Comparison of ENCODE assay signal across 1 cellular context in the genomic region with DNA sequence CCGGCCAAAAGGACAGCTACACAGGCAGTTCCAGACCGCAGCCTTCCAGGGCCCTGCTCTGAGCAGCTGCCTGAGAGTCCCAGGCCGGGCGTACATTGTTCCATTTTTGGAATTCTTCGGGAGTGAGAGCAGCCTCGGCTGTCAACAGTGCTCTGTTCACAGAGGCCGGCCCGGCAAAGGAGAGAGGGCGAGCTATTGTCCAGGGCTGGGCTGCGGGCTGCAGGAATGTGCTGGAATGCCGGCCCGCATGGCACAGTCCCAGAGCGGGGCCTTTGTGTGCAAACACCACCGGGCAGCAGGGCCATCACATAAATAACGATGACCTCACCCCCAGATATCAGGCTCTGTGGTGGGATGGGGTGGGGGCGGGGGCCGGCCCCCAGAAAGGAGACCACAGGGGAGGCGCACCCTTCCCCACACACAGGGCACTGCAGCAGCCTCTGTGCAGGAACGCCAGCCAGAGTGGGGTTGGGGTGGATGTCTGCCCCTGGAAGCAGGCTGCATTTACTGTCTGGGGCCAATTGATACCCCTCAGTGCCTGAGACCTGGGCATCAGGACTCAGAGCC.
TF ChIP-seq lines count a peak whose summit lies in the region.

No MANE protein-coding gene starts in this region.

TF ChIP-seq in HepG2, 621 proteins besides CTCF, POLR2A, EP300 and RAD21 (continued from another document and continues in another):
- TF ChIP-seq, protein P1, sequence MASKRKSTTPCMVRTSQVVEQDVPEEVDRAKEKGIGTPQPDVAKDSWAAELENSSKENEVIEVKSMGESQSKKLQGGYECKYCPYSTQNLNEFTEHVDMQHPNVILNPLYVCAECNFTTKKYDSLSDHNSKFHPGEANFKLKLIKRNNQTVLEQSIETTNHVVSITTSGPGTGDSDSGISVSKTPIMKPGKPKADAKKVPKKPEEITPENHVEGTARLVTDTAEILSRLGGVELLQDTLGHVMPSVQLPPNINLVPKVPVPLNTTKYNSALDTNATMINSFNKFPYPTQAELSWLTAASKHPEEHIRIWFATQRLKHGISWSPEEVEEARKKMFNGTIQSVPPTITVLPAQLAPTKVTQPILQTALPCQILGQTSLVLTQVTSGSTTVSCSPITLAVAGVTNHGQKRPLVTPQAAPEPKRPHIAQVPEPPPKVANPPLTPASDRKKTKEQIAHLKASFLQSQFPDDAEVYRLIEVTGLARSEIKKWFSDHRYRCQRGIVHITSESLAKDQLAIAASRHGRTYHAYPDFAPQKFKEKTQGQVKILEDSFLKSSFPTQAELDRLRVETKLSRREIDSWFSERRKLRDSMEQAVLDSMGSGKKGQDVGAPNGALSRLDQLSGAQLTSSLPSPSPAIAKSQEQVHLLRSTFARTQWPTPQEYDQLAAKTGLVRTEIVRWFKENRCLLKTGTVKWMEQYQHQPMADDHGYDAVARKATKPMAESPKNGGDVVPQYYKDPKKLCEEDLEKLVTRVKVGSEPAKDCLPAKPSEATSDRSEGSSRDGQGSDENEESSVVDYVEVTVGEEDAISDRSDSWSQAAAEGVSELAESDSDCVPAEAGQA (IDR thresholded peaks at IDR 0.05; ENCODE audit: low read depth), result no peak
- TF ChIP-seq, protein P1 (CRISPR knock-in tag; IDR thresholded peaks at IDR 0.05; ENCODE audit: borderline replicate concordance), result no peak
- peak; percentile 64; the same call in 1 of the 2 replicates for TF ChIP-seq ZNF317 (CRISPR knock-in tag; IDR thresholded peaks at IDR 0.05)
- TF ChIP-seq ZNF543 (CRISPR knock-in tag; IDR thresholded peaks at IDR 0.05), result 0 out of 2 replicates have a peak, but pooled peaks have one; percentile 44
- TF ChIP-seq, protein P2, sequence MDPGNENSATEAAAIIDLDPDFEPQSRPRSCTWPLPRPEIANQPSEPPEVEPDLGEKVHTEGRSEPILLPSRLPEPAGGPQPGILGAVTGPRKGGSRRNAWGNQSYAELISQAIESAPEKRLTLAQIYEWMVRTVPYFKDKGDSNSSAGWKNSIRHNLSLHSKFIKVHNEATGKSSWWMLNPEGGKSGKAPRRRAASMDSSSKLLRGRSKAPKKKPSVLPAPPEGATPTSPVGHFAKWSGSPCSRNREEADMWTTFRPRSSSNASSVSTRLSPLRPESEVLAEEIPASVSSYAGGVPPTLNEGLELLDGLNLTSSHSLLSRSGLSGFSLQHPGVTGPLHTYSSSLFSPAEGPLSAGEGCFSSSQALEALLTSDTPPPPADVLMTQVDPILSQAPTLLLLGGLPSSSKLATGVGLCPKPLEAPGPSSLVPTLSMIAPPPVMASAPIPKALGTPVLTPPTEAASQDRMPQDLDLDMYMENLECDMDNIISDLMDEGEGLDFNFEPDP (CRISPR knock-in tag; conservative IDR thresholded peaks at IDR 0.05), result no peak
- peak; percentile 63; the same call in 1 of the 2 replicates for TF ChIP-seq HMG20A (CRISPR knock-in tag; IDR thresholded peaks at IDR 0.05; ENCODE audit: borderline replicate concordance)
- TF ChIP-seq ZNF441 (CRISPR knock-in tag; IDR thresholded peaks at IDR 0.05; ENCODE audit: borderline replicate concordance), result no peak
- peak; percentile 65 for TF ChIP-seq TBL1XR1 (IDR thresholded peaks at IDR 0.05; ENCODE audit: borderline replicate concordance, low read length, partially characterized antibody)
- 0 out of 2 replicates have a peak, but pooled peaks have one; percentile 30 for TF ChIP-seq MEIS1 (CRISPR knock-in tag; IDR thresholded peaks at IDR 0.05; ENCODE audit: borderline replicate concordance)
- TF ChIP-seq, protein P3, sequence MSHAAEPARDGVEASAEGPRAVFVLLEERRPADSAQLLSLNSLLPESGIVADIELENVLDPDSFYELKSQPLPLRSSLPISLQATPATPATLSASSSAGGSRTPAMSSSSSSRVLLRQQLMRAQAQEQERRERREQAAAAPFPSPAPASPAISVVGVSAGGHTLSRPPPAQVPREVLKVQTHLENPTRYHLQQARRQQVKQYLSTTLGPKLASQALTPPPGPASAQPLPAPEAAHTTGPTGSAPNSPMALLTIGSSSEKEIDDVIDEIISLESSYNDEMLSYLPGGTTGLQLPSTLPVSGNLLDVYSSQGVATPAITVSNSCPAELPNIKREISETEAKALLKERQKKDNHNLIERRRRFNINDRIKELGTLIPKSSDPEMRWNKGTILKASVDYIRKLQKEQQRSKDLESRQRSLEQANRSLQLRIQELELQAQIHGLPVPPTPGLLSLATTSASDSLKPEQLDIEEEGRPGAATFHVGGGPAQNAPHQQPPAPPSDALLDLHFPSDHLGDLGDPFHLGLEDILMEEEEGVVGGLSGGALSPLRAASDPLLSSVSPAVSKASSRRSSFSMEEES (CRISPR knock-in tag; IDR thresholded peaks at IDR 0.05), result peak; percentile 75
- no peak for TF ChIP-seq HES4 (CRISPR knock-in tag; IDR thresholded peaks at IDR 0.05; ENCODE audit: borderline replicate concordance)
- TF ChIP-seq PLRG1 (conservative IDR thresholded peaks at IDR 0.05), result no peak
- TF ChIP-seq ZNF468 (CRISPR knock-in tag; IDR thresholded peaks at IDR 0.05), result no peak
- TF ChIP-seq, protein P4, sequence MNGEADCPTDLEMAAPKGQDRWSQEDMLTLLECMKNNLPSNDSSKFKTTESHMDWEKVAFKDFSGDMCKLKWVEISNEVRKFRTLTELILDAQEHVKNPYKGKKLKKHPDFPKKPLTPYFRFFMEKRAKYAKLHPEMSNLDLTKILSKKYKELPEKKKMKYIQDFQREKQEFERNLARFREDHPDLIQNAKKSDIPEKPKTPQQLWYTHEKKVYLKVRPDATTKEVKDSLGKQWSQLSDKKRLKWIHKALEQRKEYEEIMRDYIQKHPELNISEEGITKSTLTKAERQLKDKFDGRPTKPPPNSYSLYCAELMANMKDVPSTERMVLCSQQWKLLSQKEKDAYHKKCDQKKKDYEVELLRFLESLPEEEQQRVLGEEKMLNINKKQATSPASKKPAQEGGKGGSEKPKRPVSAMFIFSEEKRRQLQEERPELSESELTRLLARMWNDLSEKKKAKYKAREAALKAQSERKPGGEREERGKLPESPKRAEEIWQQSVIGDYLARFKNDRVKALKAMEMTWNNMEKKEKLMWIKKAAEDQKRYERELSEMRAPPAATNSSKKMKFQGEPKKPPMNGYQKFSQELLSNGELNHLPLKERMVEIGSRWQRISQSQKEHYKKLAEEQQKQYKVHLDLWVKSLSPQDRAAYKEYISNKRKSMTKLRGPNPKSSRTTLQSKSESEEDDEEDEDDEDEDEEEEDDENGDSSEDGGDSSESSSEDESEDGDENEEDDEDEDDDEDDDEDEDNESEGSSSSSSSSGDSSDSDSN (CRISPR knock-in tag; IDR thresholded peaks at IDR 0.05), result peak; percentile 63; the same call in 1 of the 2 replicates
- no peak for TF ChIP-seq NFE2L2 (IDR thresholded peaks at IDR 0.05; ENCODE audit: low read length)
- no peak for TF ChIP-seq PHB2 (IDR thresholded peaks at IDR 0.05; ENCODE audit: partially characterized antibody)
- no peak for TF ChIP-seq SETDB1 (CRISPR knock-in tag; IDR thresholded peaks at IDR 0.05; ENCODE audit: borderline replicate concordance)
- TF ChIP-seq SATB2 (CRISPR knock-in tag; IDR thresholded peaks at IDR 0.05), result no peak
- TF ChIP-seq THAP11 (CRISPR knock-in tag; IDR thresholded peaks at IDR 0.05), result peak; percentile 41; the same call in 1 of the 2 replicates
- TF ChIP-seq ZFP1 (CRISPR knock-in tag; IDR thresholded peaks at IDR 0.05), result no peak
- TF ChIP-seq, protein P5, sequence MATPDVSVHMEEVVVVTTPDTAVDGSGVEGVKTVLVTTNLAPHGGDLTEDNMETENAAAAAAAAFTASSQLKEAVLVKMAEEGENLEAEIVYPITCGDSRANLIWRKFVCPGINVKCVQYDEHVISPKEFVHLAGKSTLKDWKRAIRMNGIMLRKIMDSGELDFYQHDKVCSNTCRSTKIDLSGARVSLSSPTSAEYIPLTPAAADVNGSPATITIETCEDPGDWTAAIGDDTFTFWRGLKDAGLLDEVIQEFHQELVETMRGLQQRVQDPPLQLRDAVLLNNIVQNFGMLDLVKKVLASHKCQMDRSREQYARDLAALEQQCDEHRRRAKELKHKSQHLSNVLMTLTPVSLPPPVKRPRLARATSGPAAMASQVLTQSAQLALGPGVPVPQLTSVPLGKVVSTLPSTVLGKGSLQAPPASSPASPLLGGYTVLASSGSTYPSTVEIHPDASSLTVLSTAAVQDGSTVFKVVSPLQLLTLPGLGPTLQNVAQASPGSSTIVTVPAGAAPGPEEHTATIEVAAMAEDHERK (CRISPR knock-in tag; IDR thresholded peaks at IDR 0.05; ENCODE audit: low read depth), result no peak
- TF ChIP-seq, protein P6, sequence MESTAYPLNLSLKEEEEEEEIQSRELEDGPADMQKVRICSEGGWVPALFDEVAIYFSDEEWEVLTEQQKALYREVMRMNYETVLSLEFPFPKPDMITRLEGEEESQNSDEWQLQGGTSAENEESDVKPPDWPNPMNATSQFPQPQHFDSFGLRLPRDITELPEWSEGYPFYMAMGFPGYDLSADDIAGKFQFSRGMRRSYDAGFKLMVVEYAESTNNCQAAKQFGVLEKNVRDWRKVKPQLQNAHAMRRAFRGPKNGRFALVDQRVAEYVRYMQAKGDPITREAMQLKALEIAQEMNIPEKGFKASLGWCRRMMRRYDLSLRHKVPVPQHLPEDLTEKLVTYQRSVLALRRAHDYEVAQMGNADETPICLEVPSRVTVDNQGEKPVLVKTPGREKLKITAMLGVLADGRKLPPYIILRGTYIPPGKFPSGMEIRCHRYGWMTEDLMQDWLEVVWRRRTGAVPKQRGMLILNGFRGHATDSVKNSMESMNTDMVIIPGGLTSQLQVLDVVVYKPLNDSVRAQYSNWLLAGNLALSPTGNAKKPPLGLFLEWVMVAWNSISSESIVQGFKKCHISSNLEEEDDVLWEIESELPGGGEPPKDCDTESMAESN (CRISPR knock-in tag; conservative IDR thresholded peaks at IDR 0.05), result no peak
- no peak for TF ChIP-seq ZNF160 (CRISPR knock-in tag; IDR thresholded peaks at IDR 0.05)
- TF ChIP-seq KLF9 (CRISPR knock-in tag; IDR thresholded peaks at IDR 0.05; ENCODE audit: low read depth), result no peak
- TF ChIP-seq SAP130 (CRISPR knock-in tag; IDR thresholded peaks at IDR 0.05; ENCODE audit: low read depth), result peak; percentile 83
- no peak for TF ChIP-seq SMAD9 (CRISPR knock-in tag; IDR thresholded peaks at IDR 0.05)
- no peak for TF ChIP-seq ESRRA (CRISPR knock-in tag; IDR thresholded peaks at IDR 0.05; ENCODE audit: low read depth)
- TF ChIP-seq ZC3H13 (CRISPR knock-in tag; IDR thresholded peaks at IDR 0.05), result no peak
- no peak for TF ChIP-seq AGO1 (IDR thresholded peaks at IDR 0.05; ENCODE audit: low read depth, low read length, poor library complexity, severe bottlenecking)
- TF ChIP-seq MTF1 (CRISPR knock-in tag; IDR thresholded peaks at IDR 0.05), result no peak
- TF ChIP-seq RFX1 (IDR thresholded peaks at IDR 0.05), result no peak
- no peak for TF ChIP-seq KDM5A (IDR thresholded peaks at IDR 0.05; ENCODE audit: borderline replicate concordance, low read length)
- no peak for TF ChIP-seq STAT5B (CRISPR knock-in tag; IDR thresholded peaks at IDR 0.05)
- TF ChIP-seq, protein P7, sequence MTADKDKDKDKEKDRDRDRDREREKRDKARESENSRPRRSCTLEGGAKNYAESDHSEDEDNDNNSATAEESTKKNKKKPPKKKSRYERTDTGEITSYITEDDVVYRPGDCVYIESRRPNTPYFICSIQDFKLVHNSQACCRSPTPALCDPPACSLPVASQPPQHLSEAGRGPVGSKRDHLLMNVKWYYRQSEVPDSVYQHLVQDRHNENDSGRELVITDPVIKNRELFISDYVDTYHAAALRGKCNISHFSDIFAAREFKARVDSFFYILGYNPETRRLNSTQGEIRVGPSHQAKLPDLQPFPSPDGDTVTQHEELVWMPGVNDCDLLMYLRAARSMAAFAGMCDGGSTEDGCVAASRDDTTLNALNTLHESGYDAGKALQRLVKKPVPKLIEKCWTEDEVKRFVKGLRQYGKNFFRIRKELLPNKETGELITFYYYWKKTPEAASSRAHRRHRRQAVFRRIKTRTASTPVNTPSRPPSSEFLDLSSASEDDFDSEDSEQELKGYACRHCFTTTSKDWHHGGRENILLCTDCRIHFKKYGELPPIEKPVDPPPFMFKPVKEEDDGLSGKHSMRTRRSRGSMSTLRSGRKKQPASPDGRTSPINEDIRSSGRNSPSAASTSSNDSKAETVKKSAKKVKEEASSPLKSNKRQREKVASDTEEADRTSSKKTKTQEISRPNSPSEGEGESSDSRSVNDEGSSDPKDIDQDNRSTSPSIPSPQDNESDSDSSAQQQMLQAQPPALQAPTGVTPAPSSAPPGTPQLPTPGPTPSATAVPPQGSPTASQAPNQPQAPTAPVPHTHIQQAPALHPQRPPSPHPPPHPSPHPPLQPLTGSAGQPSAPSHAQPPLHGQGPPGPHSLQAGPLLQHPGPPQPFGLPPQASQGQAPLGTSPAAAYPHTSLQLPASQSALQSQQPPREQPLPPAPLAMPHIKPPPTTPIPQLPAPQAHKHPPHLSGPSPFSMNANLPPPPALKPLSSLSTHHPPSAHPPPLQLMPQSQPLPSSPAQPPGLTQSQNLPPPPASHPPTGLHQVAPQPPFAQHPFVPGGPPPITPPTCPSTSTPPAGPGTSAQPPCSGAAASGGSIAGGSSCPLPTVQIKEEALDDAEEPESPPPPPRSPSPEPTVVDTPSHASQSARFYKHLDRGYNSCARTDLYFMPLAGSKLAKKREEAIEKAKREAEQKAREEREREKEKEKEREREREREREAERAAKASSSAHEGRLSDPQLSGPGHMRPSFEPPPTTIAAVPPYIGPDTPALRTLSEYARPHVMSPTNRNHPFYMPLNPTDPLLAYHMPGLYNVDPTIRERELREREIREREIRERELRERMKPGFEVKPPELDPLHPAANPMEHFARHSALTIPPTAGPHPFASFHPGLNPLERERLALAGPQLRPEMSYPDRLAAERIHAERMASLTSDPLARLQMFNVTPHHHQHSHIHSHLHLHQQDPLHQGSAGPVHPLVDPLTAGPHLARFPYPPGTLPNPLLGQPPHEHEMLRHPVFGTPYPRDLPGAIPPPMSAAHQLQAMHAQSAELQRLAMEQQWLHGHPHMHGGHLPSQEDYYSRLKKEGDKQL (CRISPR knock-in tag; IDR thresholded peaks at IDR 0.05; ENCODE audit: low read depth), result no peak; the same call in 1 of the 2 replicates
- no peak for TF ChIP-seq ZNF703 (CRISPR knock-in tag; IDR thresholded peaks at IDR 0.05; ENCODE audit: borderline replicate concordance)
- TF ChIP-seq XRCC5 (optimal IDR thresholded peaks at IDR 0.05; ENCODE audit: low read length), result peak; percentile 55
- no peak for TF ChIP-seq ZMAT3 (CRISPR knock-in tag; conservative IDR thresholded peaks at IDR 0.05)
- TF ChIP-seq HHEX (CRISPR knock-in tag; IDR thresholded peaks at IDR 0.05), result no peak
- peak; percentile 56; the same call in 1 of the 2 replicates for TF ChIP-seq ZNF263 (CRISPR knock-in tag; IDR thresholded peaks at IDR 0.05)
- TF ChIP-seq NR2C2 (CRISPR knock-in tag; IDR thresholded peaks at IDR 0.05; ENCODE audit: borderline replicate concordance), result no peak
